Comparison of ENCODE assay signal across 26 cellular contexts in the genomic region with DNA sequence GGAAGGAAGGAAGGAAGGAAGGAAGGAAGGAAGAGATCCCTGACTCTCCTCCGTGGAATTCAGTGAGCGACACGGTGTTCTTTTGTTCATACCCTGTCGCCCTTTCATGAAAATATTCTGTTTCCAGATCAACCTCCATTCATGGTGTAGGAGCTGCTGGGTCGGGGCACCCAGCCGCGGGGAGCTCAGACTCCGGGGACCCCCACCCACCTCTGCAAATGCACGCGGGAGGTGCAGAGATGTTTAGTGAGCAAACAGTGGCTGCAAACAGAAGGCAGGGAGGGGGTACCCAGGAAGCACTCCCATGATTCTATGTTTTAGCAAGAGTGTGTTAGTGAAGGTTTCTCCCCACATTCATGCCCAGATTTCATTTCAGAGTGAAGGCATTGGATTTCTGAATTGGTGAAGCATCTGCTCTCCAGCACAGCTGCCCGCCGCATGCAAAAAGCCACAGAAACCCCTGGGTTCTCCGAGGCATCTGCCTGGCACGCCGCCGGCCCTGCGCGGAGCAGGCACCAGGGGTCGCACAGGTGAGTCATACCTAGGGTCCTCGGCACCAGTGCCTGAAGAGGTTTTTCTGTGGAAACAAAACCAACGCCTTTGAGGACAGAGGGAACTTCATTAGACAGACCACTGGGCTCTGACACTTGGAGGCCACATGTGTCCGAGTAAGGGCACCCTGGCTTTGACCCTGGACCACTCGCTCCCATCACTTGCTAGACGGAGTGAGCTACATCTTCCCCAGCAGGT.
A peak's percentile ranks its signal among the peaks of the same experiment; 100 is the strongest.
DNase-seq lines count a peak whose midpoint lies in the region; ATAC-seq, FAIRE-seq and TF ChIP-seq lines count a peak whose summit lies in the region.
"Had no signal": no experiment of that assay in that cellular context is flagged by ENCODE, and none has a peak within 500 bp of the region (broad histone marks: within the 10 kb centered on the region; RNA-seq: fewer than 3 reads in every experiment).

No MANE protein-coding gene starts in this region.

- no peaks in the 10 kb centered on the region for H3K27me3 Mint-ChIP-seq in naive thymus-derived CD4-positive, alpha-beta T cell
- H3K27me3 Mint-ChIP-seq: activated CD4-positive, alpha-beta T cell treated with anti-CD3 and anti-CD28 coated beads for 36 hours; stimulated activated naive CD8-positive, alpha-beta T cell treated with anti-CD3 and anti-CD28 coated beads, Interleukin-15, amount 100 ng/mL, for 72 hours had no signal

- 80% methylated on average over 24 of the region's 24 CpGs for WGBS in liver
- WGBS in HepG2 (ENCODE audit: low lambda C conversion rate): 89% methylated on average over 19 of the region's 24 CpGs

- H4K20me1 ChIP-seq in HepG2 (ENCODE audit: insufficient read depth, low read length): no peaks in the 10 kb centered on the region

- H3K27ac ChIP-seq in liver (ENCODE audit: low read depth in 1 of 2, low read length in 2 of 2): peak overlapping the region; percentile 20 to 23
- no peak overlapping the region for H3K27ac ChIP-seq in HepG2 (ENCODE audit: extremely low read length, insufficient read depth, low read length)
- H3K27ac ChIP-seq in kidney (ENCODE audit: low read depth in 2 of 2, low read length in 2 of 2): peak overlapping the region; percentile 51 to 57
- no peak overlapping the region for H3K27ac ChIP-seq in naive thymus-derived CD4-positive, alpha-beta T cell (ENCODE audit: low read depth, low read length)
- H3K27ac ChIP-seq: gastroesophageal sphincter, lower lobe of right lung, VCaP had no signal

- H3K9ac ChIP-seq in liver (ENCODE audit: low read depth in 1 of 2, low read length in 2 of 2) (peak overlapping the region in 1 of 2 donors; percentile 6), HepG2 (ENCODE audit: insufficient read depth, low read depth, low read length) (no peak overlapping the region), kidney (ENCODE audit: low read length in 2 of 2) (peak overlapping the region in 1 of 2 donors; percentile 19)

- in situ Hi-C loops in HepG2 (cut with HindIII; ENCODE audit: extremely low pct_ligation_motif_present, low pct_unique_long_range_greater_than_20kb): loop anchor here (5.0 kb wide), 1 partner anchor 192 kb away; no protein-coding TSS in a partner anchor

- H3K4me3 ChIP-seq in liver (ENCODE audit: low read depth in 1 of 3, low read length in 3 of 3): no peak overlapping the region
- no peak overlapping the region for H3K4me3 ChIP-seq in HepG2 (replicated peaks in 1 of 3; ENCODE audit: insufficient read depth in 1 of 3, low read depth in 2 of 3, low read length in 3 of 3)
- H3K4me3 ChIP-seq in kidney (ENCODE audit: low read length in 2 of 2): no peak overlapping the region
- H3K4me3 ChIP-seq in naive thymus-derived CD4-positive, alpha-beta T cell (ENCODE audit: low read length): no peak overlapping the region
- H3K4me3 ChIP-seq: gastroesophageal sphincter, lower lobe of right lung, smooth muscle cell, uterus had no signal

- no peaks in the 10 kb centered on the region for H3K79me2 ChIP-seq in HepG2 (ENCODE audit: insufficient read depth, low read length)

- H3K27ac Mint-ChIP-seq in naive thymus-derived CD4-positive, alpha-beta T cell: peak overlapping the region in 1 of 9 donors; percentile 77
- H3K27ac Mint-ChIP-seq: activated CD4-positive, alpha-beta T cell treated with anti-CD3 and anti-CD28 coated beads for 36 hours; natural killer cell had no signal

- H3K4me1 ChIP-seq in liver (ENCODE audit: control insufficient read depth in 4 of 4, insufficient read depth in 4 of 4, low read length in 3 of 4): peaks cover 4 to 28% (median 11%) of the 10 kb centered on the region in 4 donors
- peaks cover 24% of the 10 kb centered on the region for H3K4me1 ChIP-seq in HepG2 (ENCODE audit: insufficient read depth, low read length)
- H3K4me1 ChIP-seq in kidney (ENCODE audit: control insufficient read depth in 1 of 2, insufficient read depth in 1 of 2, low read depth in 1 of 2, low read length in 2 of 2): peaks cover 6 to 13% of the 10 kb centered on the region in 2 donors
- H3K4me1 ChIP-seq in naive thymus-derived CD4-positive, alpha-beta T cell (ENCODE audit: control insufficient read depth in 2 of 2, insufficient read depth in 2 of 2, low read length in 2 of 2): no peaks in the 10 kb centered on the region
- H3K4me1 ChIP-seq: gastroesophageal sphincter, lower lobe of right lung, uterus had no signal

- H3K9me3 Mint-ChIP-seq in naive thymus-derived CD4-positive, alpha-beta T cell: peaks cover 0 to 13% (median 3%) of the 10 kb centered on the region in 11 donors
- H3K9me3 Mint-ChIP-seq: activated naive CD4-positive, alpha-beta T cell treated with anti-CD3 and anti-CD28 coated beads, Interleukin-2, amount 50 U/mL, for 72 hours; natural killer cell had no signal

- BruUV-seq in HepG2 (replicated peaks; lab: Mats Ljungman, UMichigan): no TSS peak

- TF ChIP-seq EP300 in HepG2 (IDR thresholded peaks at IDR 0.05; ENCODE audit: low read depth in 2 of 2, low read length in 2 of 2) (no peak), HepG2 (CRISPR knock-in tag; IDR thresholded peaks at IDR 0.05; ENCODE audit: borderline replicate concordance) (no peak)

- FAIRE-seq in HepG2 (lab: Jason Lieb, UNC) (no peak), kidney (lab: Jason Lieb, UNC) (no peak)

- POLR2A ChIA-PET in HepG2 (lab: Yijun Ruan, JAX): no interaction called here
- POLR2A ChIA-PET in naive thymus-derived CD4-positive, alpha-beta T cell (lab: Charles Lee): interaction anchor here (0.6 to 1.4 kb wide), 3 partner anchors 199 to 650 kb away, joined by 3 to 4 read pairs (median 4); partner anchors contain the start of gene ARHGEF18

- H3K4me3 Mint-ChIP-seq in naive thymus-derived CD4-positive, alpha-beta T cell: no peak overlapping the region
- H3K4me3 Mint-ChIP-seq: activated CD4-positive, alpha-beta T cell treated with anti-CD3 and anti-CD28 coated beads for 36 hours; CD8-positive, alpha-beta memory T cell; natural killer cell; stimulated activated naive CD8-positive, alpha-beta T cell treated with anti-CD3 and anti-CD28 coated beads, Interleukin-15, amount 100 ng/mL, for 72 hours had no signal

- H3K9me3 ChIP-seq in liver (ENCODE audit: control insufficient read depth in 4 of 4, low read length in 3 of 4): no peaks in the 10 kb centered on the region
- H3K9me3 ChIP-seq in HepG2 (ENCODE audit: low read length): peaks cover 12% of the 10 kb centered on the region
- no peaks in the 10 kb centered on the region for H3K9me3 ChIP-seq in kidney (ENCODE audit: control insufficient read depth in 1 of 2, low read length in 2 of 2)
- H3K9me3 ChIP-seq in naive thymus-derived CD4-positive, alpha-beta T cell (ENCODE audit: control insufficient read depth in 2 of 3, low read length in 3 of 3): no peaks in the 10 kb centered on the region
- H3K9me3 ChIP-seq: gastroesophageal sphincter, lower lobe of right lung, uterus had no signal

- TF ChIP-seq POLR2A in HepG2 (IDR thresholded peaks at IDR 0.05; ENCODE audit: insufficient read depth in 1 of 2, low read depth in 2 of 2, low read length in 2 of 2): no peak

- no peaks in the 10 kb centered on the region for H3K36me3 Mint-ChIP-seq in naive thymus-derived CD4-positive, alpha-beta T cell
- H3K36me3 Mint-ChIP-seq: activated naive CD4-positive, alpha-beta T cell treated with anti-CD3 and anti-CD28 coated beads, Interleukin-2, amount 50 U/mL, for 72 hours; CD8-positive, alpha-beta memory T cell; natural killer cell had no signal

- no peaks in the 10 kb centered on the region for H3K27me3 ChIP-seq in liver (ENCODE audit: control insufficient read depth in 4 of 4, insufficient read depth in 4 of 4, low read length in 3 of 4)
- H3K27me3 ChIP-seq in HepG2 (ENCODE audit: control insufficient read depth in 1 of 2, insufficient read depth in 2 of 2, low read length in 2 of 2): no peaks in the 10 kb centered on the region
- no peaks in the 10 kb centered on the region for H3K27me3 ChIP-seq in naive thymus-derived CD4-positive, alpha-beta T cell (ENCODE audit: control insufficient read depth in 2 of 2, insufficient read depth in 2 of 2, low read length in 2 of 2)
- H3K27me3 ChIP-seq: gastroesophageal sphincter, uterus had no signal

- H2AFZ ChIP-seq in HepG2 (ENCODE audit: low read length): no peak overlapping the region

- no peak overlapping the region for H3K4me2 ChIP-seq in HepG2 (ENCODE audit: low read depth, low read length)
- H3K4me2 ChIP-seq: smooth muscle cell had no signal

- CTCF ChIA-PET in HepG2 (lab: Yijun Ruan, JAX; ENCODE audit: low intra/inter-chr PET ratio, low total read pairs): interaction anchor here (1.8 to 2.4 kb wide), 2 partner anchors 176 to 190 kb away, joined by 5 to 32 read pairs; no protein-coding TSS in a partner anchor
- CTCF ChIA-PET in naive thymus-derived CD4-positive, alpha-beta T cell (lab: Charles Lee): interaction anchor here (0.6 to 2.7 kb wide), 4 partner anchors 69 to 199 kb away, joined by 3 to 24 read pairs (median 4); partner anchors contain the start of gene ARHGEF18

- no peak for ATAC-seq in HepG2
- no peak for ATAC-seq in naive thymus-derived CD4-positive, alpha-beta T cell
- ATAC-seq: activated CD4-positive, alpha-beta T cell treated with anti-CD3 and anti-CD28 coated beads for 36 hours; gastroesophageal sphincter; natural killer cell; stimulated activated naive CD8-positive, alpha-beta T cell treated with anti-CD3 and anti-CD28 coated beads, Interleukin-15, amount 100 ng/mL, for 72 hours had no signal

- DNase-seq in HepG2 (ENCODE audit: low spot score): no peak
- DNase-seq in NCI-H748 treated with DMSO at 0.1 percent for 48 hours (lab: John Stamatoyannopoulos, UW): peak; percentile 6
- no peak for DNase-seq in kidney
- no peak for DNase-seq in T-helper 1 cell
- no peak for DNase-seq in naive thymus-derived CD4-positive, alpha-beta T cell
- no peak for DNase-seq in activated T-cell treated with anti-CD3 and anti-CD28 coated beads, Interleukin-2, amount 50 U/mL, for 48 hours
- DNase-seq in activated naive CD4-positive, alpha-beta T cell treated with Interleukin-2 at 50 U/mL for 16 hours: no peak
- DNase-seq: activated CD4-positive, alpha-beta T cell treated with anti-CD3 and anti-CD28 coated beads for 36 hours; AML-193; CD8-positive, alpha-beta memory T cell; kidney glomerular epithelial cell; lower lobe of right lung; MV-4-11; natural killer cell; NCI-H1694; NCI-H2171 treated with DMSO at 0.1 percent for 48 hours; NCI-H510A; SHP77; stimulated activated naive CD8-positive, alpha-beta T cell treated with anti-CD3 and anti-CD28 coated beads, Interleukin-15, amount 100 ng/mL, for 72 hours; T-helper 9 cell; uterus had no signal

- TF ChIP-seq CTCF in liver (IDR thresholded peaks at IDR 0.05; ENCODE audit: low read depth, low read length, missing input control): no peak
- no peak for TF ChIP-seq CTCF in HepG2 (CRISPR knock-in tag; IDR thresholded peaks at IDR 0.05)
- no peak for TF ChIP-seq CTCF in kidney (IDR thresholded peaks at IDR 0.05; ENCODE audit: borderline replicate concordance, extremely low read depth, insufficient read depth)

- intact Hi-C loops in HepG2 (cut with micrococcal nuclease; ENCODE audit: unreplicated experiment) (loop anchor here (2.0 kb wide), 2 partner anchors 145 to 191 kb away; partner anchors contain the start of gene INSR), kidney (cut with DNase I) (no loop called here)
- intact Hi-C loops in naive thymus-derived CD4-positive, alpha-beta T cell (cut with micrococcal nuclease): loop anchor here (1.0 to 2.0 kb wide), 5 partner anchors 47 to 230 kb away; partner anchors contain the start of gene INSR (in 1 of the 2)

- TF ChIP-seq RAD21 in liver (IDR thresholded peaks at IDR 0.05) (no peak), HepG2 (CRISPR knock-in tag; IDR thresholded peaks at IDR 0.05) (no peak)

- no peaks in the 10 kb centered on the region for H3K4me1 Mint-ChIP-seq in naive thymus-derived CD4-positive, alpha-beta T cell
- H3K4me1 Mint-ChIP-seq: activated CD4-positive, alpha-beta T cell treated with anti-CD3 and anti-CD28 coated beads for 36 hours; stimulated activated naive CD8-positive, alpha-beta T cell treated with anti-CD3 and anti-CD28 coated beads, Interleukin-15, amount 100 ng/mL, for 72 hours had no signal

- H3K36me3 ChIP-seq in liver (ENCODE audit: control insufficient read depth in 4 of 4, insufficient read depth in 3 of 4, low read depth in 1 of 4, low read length in 3 of 4) (peaks cover 0 to 14% (median 7%) of the 10 kb centered on the region in 4 donors), HepG2 (replicated peaks in 1 of 2; ENCODE audit: control insufficient read depth in 1 of 2, insufficient read depth in 2 of 2, low read length in 2 of 2) (peaks cover 1 to 5% of the 10 kb centered on the region in 2 experiments; a peak in 2 of 5 replicates), kidney (ENCODE audit: control insufficient read depth in 1 of 2, insufficient read depth in 2 of 2, low read length in 2 of 2) (peaks cover 2 to 14% of the 10 kb centered on the region in 2 donors)
- no peaks in the 10 kb centered on the region for H3K36me3 ChIP-seq in naive thymus-derived CD4-positive, alpha-beta T cell (ENCODE audit: control insufficient read depth in 2 of 3, insufficient read depth in 3 of 3, low read length in 3 of 3)
- H3K36me3 ChIP-seq: uterus had no signal

Comparison
In these comparisons a context has a peak if more than half of its experiments do, and no peak if none do; other contexts are left out.
1. H3K27ac ChIP-seq: peak in liver (2 of 2) and kidney (2 of 2); none in HepG2 (single experiment) and naive thymus-derived CD4-positive, alpha-beta T cell (single experiment).